Comparison of ENCODE assay signal across 10 cellular contexts in the genomic region with DNA sequence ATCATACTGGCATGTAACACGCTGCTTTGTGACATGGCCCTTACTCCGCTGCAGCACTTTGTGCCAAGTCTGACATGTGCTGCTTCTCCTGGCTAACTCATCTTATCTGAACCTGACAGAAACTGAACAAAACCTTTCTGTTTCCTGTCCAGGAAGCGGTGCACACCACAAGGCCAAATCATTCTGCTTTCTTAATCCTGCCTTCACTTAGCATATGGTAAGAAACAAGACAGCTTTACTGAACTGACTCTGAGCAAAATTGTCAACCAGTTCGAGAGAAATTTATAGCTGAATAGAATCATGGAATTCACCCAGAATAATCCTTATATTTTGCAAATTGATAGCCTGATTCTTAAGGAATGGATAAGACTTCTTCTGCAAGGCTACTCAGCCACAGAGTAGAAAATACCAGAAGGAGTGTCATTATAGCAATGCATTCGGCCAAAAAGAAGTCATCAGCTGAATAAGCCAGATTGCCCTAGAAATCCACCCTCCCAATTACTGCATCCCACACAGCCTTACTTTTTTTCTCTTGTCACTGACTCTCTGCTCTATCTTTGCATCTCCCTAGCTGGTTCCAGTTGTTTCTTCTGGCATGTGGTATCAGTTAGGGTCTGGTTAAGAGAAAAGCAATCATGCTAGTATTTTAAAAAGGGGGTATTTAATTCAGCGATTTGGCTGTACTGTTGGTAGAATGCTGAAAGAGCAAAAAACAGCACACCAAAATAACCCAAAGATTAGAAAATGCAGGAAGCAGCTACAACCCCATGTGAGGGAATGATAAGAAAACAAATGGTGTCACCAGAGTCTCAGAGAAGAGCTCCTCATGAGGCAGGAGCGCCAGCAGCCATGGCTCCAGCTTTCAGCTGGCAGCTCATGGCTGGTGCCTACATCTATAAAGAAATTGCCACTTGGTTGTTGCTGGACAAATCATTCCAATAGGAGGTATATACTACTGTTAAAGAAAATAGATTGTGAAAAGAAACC. TPM values are rescaled to one million over a fixed set of nuclear protein-coding genes. Genes with fewer than 3 reads are reported as not detected.
DNase-seq lines count a peak whose midpoint lies in the region; ATAC-seq and TF ChIP-seq lines count a peak whose summit lies in the region.
"Had no signal": no experiment of that assay in that cellular context is flagged by ENCODE, and none has a peak within 500 bp of the region (broad histone marks: within the 10 kb centered on the region; RNA-seq: fewer than 3 reads in every experiment).

No MANE protein-coding gene starts in this region.

- DNase-seq in endothelial cell (ENCODE audit: low spot score) (peak; percentile 18), NCI-H524 (lab: John Stamatoyannopoulos, UW) (no peak), lower leg skin (ENCODE audit: low spot score in 2 of 2) (no peak), NCI-H2196 treated with DMSO at 0.1 percent for 48 hours (lab: John Stamatoyannopoulos, UW; ENCODE audit: unreplicated experiment) (no peak)
- DNase-seq in CD8-positive, alpha-beta T cell, result no peak

- peak overlapping the region; percentile 38 for H3K27ac Mint-ChIP-seq in endothelial cell (ENCODE audit: unreplicated experiment)
- H3K27ac Mint-ChIP-seq in CD8-positive, alpha-beta T cell, result no peak overlapping the region

- POLR2A ChIA-PET in CD8-positive, alpha-beta T cell (lab: Charles Lee), result no interaction called here

- H3K27me3 ChIP-seq in CD8-positive, alpha-beta T cell (ENCODE audit: insufficient read depth, low read length), result no peaks in the 10 kb centered on the region

- intact Hi-C loops in lower leg skin (cut with DNase I; ENCODE audit: low total_unique reads), result no loop called here
- intact Hi-C loops in CD8-positive, alpha-beta T cell (cut with DNase I, micrococcal nuclease), result no loop called here

- TF ChIP-seq CTCF in endothelial cell (IDR thresholded peaks at IDR 0.05; ENCODE audit: unreplicated experiment), result no peak
- no peak for TF ChIP-seq CTCF in lower leg skin (IDR thresholded peaks at IDR 0.05)
- no peak for TF ChIP-seq CTCF in CD8-positive, alpha-beta T cell (IDR thresholded peaks at IDR 0.05)

- no peak overlapping the region for H3K27ac ChIP-seq in CD8-positive, alpha-beta T cell (ENCODE audit: low read depth, low read length)
- H3K27ac ChIP-seq: SK-N-MC had no signal

- H3K4me1 Mint-ChIP-seq in endothelial cell (ENCODE audit: unreplicated experiment), result peaks cover 17% of the 10 kb centered on the region
- peaks cover 11% of the 10 kb centered on the region for H3K4me1 Mint-ChIP-seq in CD8-positive, alpha-beta T cell (ENCODE audit: low read depth)

- H3K4me3 Mint-ChIP-seq in endothelial cell (ENCODE audit: unreplicated experiment), result no peak overlapping the region
- H3K4me3 Mint-ChIP-seq in CD8-positive, alpha-beta T cell, result no peak overlapping the region

- H3K9me3 ChIP-seq in CD8-positive, alpha-beta T cell (ENCODE audit: low read length), result no peaks in the 10 kb centered on the region

- 62% methylated on average over 7 of the region's 7 CpGs for WGBS in lower leg skin, 2 donors

- CTCF ChIA-PET in CD8-positive, alpha-beta T cell (lab: Charles Lee), result interaction anchor here (1.1 to 3.1 kb wide), 2 partner anchors 21 to 366 kb away, joined by 3 to 10 read pairs; no protein-coding TSS in a partner anchor

- no peaks in the 10 kb centered on the region for H3K36me3 ChIP-seq in CD8-positive, alpha-beta T cell (ENCODE audit: insufficient read depth, low read length)

- H3K9me3 Mint-ChIP-seq in endothelial cell (ENCODE audit: unreplicated experiment), result no peaks in the 10 kb centered on the region
- no peaks in the 10 kb centered on the region for H3K9me3 Mint-ChIP-seq in CD8-positive, alpha-beta T cell

- no peaks in the 10 kb centered on the region for H3K36me3 Mint-ChIP-seq in endothelial cell (ENCODE audit: low read depth, unreplicated experiment)
- no peaks in the 10 kb centered on the region for H3K36me3 Mint-ChIP-seq in CD8-positive, alpha-beta T cell

- H3K4me3 ChIP-seq in lower leg skin (ENCODE audit: low read depth, poor library complexity, severe bottlenecking), result no peak overlapping the region
- no peak overlapping the region for H3K4me3 ChIP-seq in CD8-positive, alpha-beta T cell (ENCODE audit: low read depth, low read length)
- H3K4me3 ChIP-seq: SK-N-MC had no signal

- no peaks in the 10 kb centered on the region for H3K27me3 Mint-ChIP-seq in endothelial cell (ENCODE audit: unreplicated experiment)
- H3K27me3 Mint-ChIP-seq in CD8-positive, alpha-beta T cell (ENCODE audit: low read depth), result no peaks in the 10 kb centered on the region

- peaks cover 10% of the 10 kb centered on the region for H3K4me1 ChIP-seq in CD8-positive, alpha-beta T cell (ENCODE audit: insufficient read depth, low read length)

- TF ChIP-seq POLR2A in lower leg skin (IDR thresholded peaks at IDR 0.05), result no peak

- ATAC-seq in GM18867 (IDR thresholded peaks at IDR 0.05; ENCODE audit: unreplicated experiment) (peak; percentile 96), GM21619 (IDR thresholded peaks at IDR 0.05; ENCODE audit: unreplicated experiment) (peak; percentile 91), HG03571 (IDR thresholded peaks at IDR 0.05; ENCODE audit: unreplicated experiment) (peak; percentile 93)
- ATAC-seq in CD8-positive, alpha-beta T cell, result no peak

RNA-seq across cellular contexts. Expression of a gene that starts 41.7 kb away (rescaled TPM):
- total RNA-seq in endothelial cell (ENCODE audit: unreplicated experiment) (not detected), lower leg skin (under 1 TPM in 1 of 4 donors, not detected in 3; 0.42 TPM)
- total RNA-seq in CD8-positive, alpha-beta T cell, result not detected
- total RNA-seq: kidney epithelial cell had no signal
